11 cellular contexts compared by ENCODE assay signal in genomic region chr7:920351-921070, GRCh38. TPM values are rescaled to one million over a fixed set of nuclear protein-coding genes. Genes with fewer than 3 reads are reported as not detected.
DNase-seq lines count a peak whose midpoint lies in the region; ATAC-seq, FAIRE-seq and TF ChIP-seq lines count a peak whose summit lies in the region.
"Had no signal": no experiment of that assay in that cellular context is flagged by ENCODE, and none has a peak within 500 bp of the region (broad histone marks: within the 10 kb centered on the region; RNA-seq: fewer than 3 reads in every experiment).

No MANE protein-coding gene starts in this region.

- H3K79me2 ChIP-seq in astrocyte (ENCODE audit: insufficient read depth, low read length) = no peaks in the 10 kb centered on the region

- intact Hi-C loops in natural killer cell (cut with micrococcal nuclease) (loop anchor here (5.0 kb wide), 3 partner anchors 122 to 612 kb away; partner anchors contain the start of genes GPR146 and MAFK), aorta (cut with DNase I) (no loop called here)

- ATAC-seq in natural killer cell = no peak
- no peak for ATAC-seq in aorta (ENCODE audit: low FRiP score)
- ATAC-seq in omental fat pad (ENCODE audit: low FRiP score) = no peak
- no peak for ATAC-seq in GM21528 (IDR thresholded peaks at IDR 0.05; ENCODE audit: low FRiP score, unreplicated experiment)
- ATAC-seq: GM23338, Panc1 had no signal

- H3K9me3 Mint-ChIP-seq in astrocyte (ENCODE audit: unreplicated experiment) (no peaks in the 10 kb centered on the region), natural killer cell (no peaks in the 10 kb centered on the region)
- H3K9me3 Mint-ChIP-seq: GM23338 had no signal

- peak overlapping the region; percentile 50 for H3K4me3 Mint-ChIP-seq in astrocyte (ENCODE audit: unreplicated experiment)
- no peak overlapping the region for H3K4me3 Mint-ChIP-seq in natural killer cell
- H3K4me3 Mint-ChIP-seq: GM23338 had no signal

- H3K27ac ChIP-seq in astrocyte (ENCODE audit: low read depth, low read length) = no peak overlapping the region
- H3K27ac ChIP-seq in aorta (ENCODE audit: low read depth in 1 of 2, low read length in 2 of 2) = no peak overlapping the region

- peak; percentile 35 for DNase-seq in stimulated activated CD4-positive, alpha-beta T cell treated with anti-CD3 and anti-CD28 coated beads, Interleukin-12 subunit alpha, Interleukin-12 subunit beta, amount 100 ng/mL, for 4 hours
- DNase-seq in stimulated activated CD4-positive, alpha-beta T cell treated with anti-CD3 and anti-CD28 coated beads, Interleukin-2, amount 100 ng/mL, for 48 hours = no peak
- DNase-seq in astrocyte (ENCODE audit: low read depth) = no peak
- peak; percentile 15 for DNase-seq in natural killer cell
- peak; percentile 49 to 67 for DNase-seq in aorta
- DNase-seq in NCI-H2081 treated with DMSO at 0.1 percent for 48 hours (lab: John Stamatoyannopoulos, UW) = no peak
- DNase-seq in omental fat pad (ENCODE audit: low spot score) = no peak
- DNase-seq: COR-L47 had no signal

- H3K4me1 ChIP-seq in astrocyte (ENCODE audit: insufficient read depth, low read length) = peaks cover 21% of the 10 kb centered on the region
- H3K4me1 ChIP-seq in aorta (ENCODE audit: control insufficient read depth in 1 of 2, insufficient read depth in 2 of 2, low read length in 2 of 2) = no peaks in the 10 kb centered on the region

- H3K4me2 ChIP-seq in astrocyte (ENCODE audit: low read length) = no peak overlapping the region
- H3K4me2 ChIP-seq: GM23338 had no signal

- FAIRE-seq in astrocyte (lab: Jason Lieb, UNC) = no peak

- no peaks in the 10 kb centered on the region for H4K20me1 ChIP-seq in astrocyte (ENCODE audit: insufficient read depth, low read length)

- peak overlapping the region; percentile 34 for H3K27ac Mint-ChIP-seq in astrocyte (ENCODE audit: unreplicated experiment)
- H3K27ac Mint-ChIP-seq in natural killer cell = peak overlapping the region; percentile 93 to 95
- H3K27ac Mint-ChIP-seq: GM23338 had no signal

- peaks cover 14% of the 10 kb centered on the region for H3K27me3 Mint-ChIP-seq in astrocyte (ENCODE audit: low read depth, unreplicated experiment)
- H3K27me3 Mint-ChIP-seq in natural killer cell (ENCODE audit: low read depth in 2 of 2) = no peaks in the 10 kb centered on the region

- WGBS in aorta, 2 donors = 90% methylated on average over 36 to 40 of the region's 40 CpGs

- no peaks in the 10 kb centered on the region for H3K9me3 ChIP-seq in astrocyte (ENCODE audit: insufficient read depth, low read depth, low read length)
- no peaks in the 10 kb centered on the region for H3K9me3 ChIP-seq in aorta (ENCODE audit: control insufficient read depth, low read length)

- H3K36me3 Mint-ChIP-seq in astrocyte (ENCODE audit: low read depth, unreplicated experiment) (no peaks in the 10 kb centered on the region), natural killer cell (no peaks in the 10 kb centered on the region)

- no peak overlapping the region for H3K9ac ChIP-seq in astrocyte (ENCODE audit: low read length)

- H3K4me1 Mint-ChIP-seq in astrocyte (ENCODE audit: low read depth, unreplicated experiment) (peaks cover 13% of the 10 kb centered on the region), natural killer cell (peaks cover 51 to 64% of the 10 kb centered on the region in 2 donors)
- H3K4me1 Mint-ChIP-seq: GM23338 had no signal

- H3K27me3 ChIP-seq in astrocyte (ENCODE audit: insufficient read depth, low read length) = peaks cover 4% of the 10 kb centered on the region
- H3K27me3 ChIP-seq in aorta (ENCODE audit: control insufficient read depth in 1 of 2, insufficient read depth in 2 of 2, low read length in 1 of 2) = no peaks in the 10 kb centered on the region

- H3K36me3 ChIP-seq in astrocyte (ENCODE audit: insufficient read depth, low read length) = no peaks in the 10 kb centered on the region
- no peaks in the 10 kb centered on the region for H3K36me3 ChIP-seq in aorta (ENCODE audit: control insufficient read depth in 1 of 2, insufficient read depth in 2 of 2, low read length in 1 of 2)

- H2AFZ ChIP-seq in astrocyte (ENCODE audit: low read depth, low read length) = no peak overlapping the region
- H2AFZ ChIP-seq: GM23338 had no signal

- H3K4me3 ChIP-seq in astrocyte (ENCODE audit: insufficient read depth, low read depth, low read length) (no peak overlapping the region), aorta (ENCODE audit: low read length in 2 of 2) (no peak overlapping the region)
- H3K4me3 ChIP-seq: GM23338 had no signal

- TF ChIP-seq CTCF in astrocyte (IDR thresholded peaks at IDR 0.05; ENCODE audit: insufficient read depth, low read depth, low read length) (no peak), natural killer cell (IDR thresholded peaks at IDR 0.05) (no peak), omental fat pad (IDR thresholded peaks at IDR 0.05) (no peak)

RNA-seq across cellular contexts. Expression of gene ADAP1, which starts 34.0 kb away (rescaled TPM):
- total RNA-seq in astrocyte (4.7 and 4.8 TPM in 2 replicates), natural killer cell (100 to 1,000 TPM in 1 of 3 donors, 10 to 100 TPM in 2; 87.2 to 117 (median 89.2) TPM), aorta (10 to 100 TPM; 10.8 to 11.9 TPM), omental fat pad (10 to 100 TPM in 3 of 4 donors, 1 to 10 TPM in 1; 6.7 to 21.7 (median 14.4) TPM)
- 10 to 100 TPM in 1 of 2 donors, 1 to 10 TPM in 1; 4.3 to 16.9 TPM for polyA plus RNA-seq in aorta

RNA-seq across cellular contexts. Expression of gene GET4, which starts 44.2 kb away (rescaled TPM):
- total RNA-seq in astrocyte = 32.1 and 43.0 TPM in 2 replicates
- total RNA-seq in natural killer cell = 10 to 100 TPM; 69.3 to 81.6 (median 73.2) TPM
- 10 to 100 TPM; 19.9 to 22.7 TPM for total RNA-seq in aorta
- 10 to 100 TPM; 16.5 to 58.3 TPM for polyA plus RNA-seq in aorta
- 10 to 100 TPM; 18.7 to 28.5 (median 23.5) TPM for total RNA-seq in omental fat pad

RNA-seq across cellular contexts. Expression of gene COX19, which starts 54.8 kb away (rescaled TPM):
- total RNA-seq in astrocyte (13.4 and 13.8 TPM in 2 replicates), natural killer cell (10 to 100 TPM; 33.6 to 38.3 (median 33.6) TPM), aorta (10 to 100 TPM; 10.8 to 17.0 TPM), omental fat pad (10 to 100 TPM in 2 of 4 donors, 1 to 10 TPM in 2; 8.1 to 16.9 (median 10.0) TPM)
- 1 to 10 TPM; 3.1 to 6.7 TPM for polyA plus RNA-seq in aorta

Comparison
In these comparisons a context has a peak if more than half of its experiments do, and no peak if none do; other contexts are left out.
1. DNase-seq: peak in stimulated activated CD4-positive, alpha-beta T cell treated with anti-CD3 and anti-CD28 coated beads, Interleukin-12 subunit alpha, Interleukin-12 subunit beta, amount 100 ng/mL, for 4 hours (single experiment), natural killer cell (single experiment) and aorta (2 of 2); none in stimulated activated CD4-positive, alpha-beta T cell treated with anti-CD3 and anti-CD28 coated beads, Interleukin-2, amount 100 ng/mL, for 48 hours (0 of 2), astrocyte (single experiment), NCI-H2081 treated with DMSO at 0.1 percent for 48 hours (single experiment) and omental fat pad (single experiment).